1 cellular context compared by ENCODE assay signal in genomic region chr3:112653209-112653871, GRCh38.
TF ChIP-seq lines count a peak whose summit lies in the region.

No MANE protein-coding gene starts in this region.

TF ChIP-seq in A549, 52 proteins besides CTCF, POLR2A, EP300 and RAD21 (continued from another document):
- TF ChIP-seq FOSB (CRISPR knock-in tag; IDR thresholded peaks at IDR 0.05) = no peak
- TF ChIP-seq ATOH8 (CRISPR knock-in tag; IDR thresholded peaks at IDR 0.05; ENCODE audit: low read depth) = no peak
- peak; percentile 55 to 85; a peak in 3 of 4 replicates for TF ChIP-seq CEBPB (IDR thresholded peaks at IDR 0.05)
- peak; percentile 93 for TF ChIP-seq FOSL2 (IDR thresholded peaks at IDR 0.05)
- peak; percentile 94 for TF ChIP-seq FOSL2 (CRISPR knock-in tag; IDR thresholded peaks at IDR 0.05)
- no peak for TF ChIP-seq HEYL (CRISPR knock-in tag; IDR thresholded peaks at IDR 0.05)
- peak; percentile 26; the same call in 1 of the 3 replicates for TF ChIP-seq SMC3 (IDR thresholded peaks at IDR 0.05)
- TF ChIP-seq POLR2AphosphoS2 (conservative IDR thresholded peaks at IDR 0.05; ENCODE audit: low read length) = no peak
- TF ChIP-seq JUN (IDR thresholded peaks at IDR 0.05) = peak; percentile 90 to 93
TF ChIP-seq in A549: peak in this region for 8.
